8 cellular contexts compared by ENCODE assay signal in genomic region chr15:52180196-52180835, GRCh38. TPM values are rescaled to one million over a fixed set of nuclear protein-coding genes. Genes with fewer than 3 reads are reported as not detected.
DNase-seq lines count a peak whose midpoint lies in the region; ATAC-seq, FAIRE-seq and TF ChIP-seq lines count a peak whose summit lies in the region.

No MANE protein-coding gene starts in this region.

- peaks cover 12% of the 10 kb centered on the region for H3K79me2 ChIP-seq in keratinocyte (ENCODE audit: control insufficient read depth, insufficient read depth, low read length)

- dilution Hi-C loops in keratinocyte (cut with MboI; ENCODE audit: extremely low pct_ligation_motif_present, low sequenced_read_pairs): no loop called here

- no peaks in the 10 kb centered on the region for H3K27me3 ChIP-seq in ascending aorta
- H3K27me3 ChIP-seq in keratinocyte (ENCODE audit: control insufficient read depth, extremely low read depth, insufficient read depth, low read length): no peaks in the 10 kb centered on the region

- FAIRE-seq in keratinocyte (lab: Jason Lieb, UNC): no peak

- DNase-seq in NCI-H69 (lab: John Stamatoyannopoulos, UW) (peak; percentile 65), ascending aorta (ENCODE audit: low spot score in 2 of 2) (no peak), keratinocyte (ENCODE audit: low read depth, low spot score) (no peak), NCI-H2196 (lab: John Stamatoyannopoulos, UW; ENCODE audit: unreplicated experiment) (no peak), AG08396 (ENCODE audit: low spot score) (no peak)
- peak; percentile 12 for DNase-seq in stimulated activated CD8-positive, alpha-beta memory T cell treated with anti-CD3 and anti-CD28 coated beads, Interleukin-7, amount 100 ng/mL, for 24 hours (ENCODE audit: low read depth)

- H3K36me3 ChIP-seq in ascending aorta (no peaks in the 10 kb centered on the region), keratinocyte (ENCODE audit: control insufficient read depth in 2 of 2, extremely low read depth in 1 of 2, insufficient read depth in 2 of 2, low read length in 2 of 2) (no peaks in the 10 kb centered on the region)

- peak overlapping the region; percentile 80 for H3K9ac ChIP-seq in keratinocyte (ENCODE audit: control insufficient read depth, extremely low read depth, insufficient read depth, low read length)

- H3K27ac ChIP-seq in ascending aorta (peak overlapping the region; percentile 88 to 95), keratinocyte (ENCODE audit: control insufficient read depth, insufficient read depth, low read length) (peak overlapping the region; percentile 69)

- H4K20me1 ChIP-seq in keratinocyte (ENCODE audit: control insufficient read depth, extremely low read depth, insufficient read depth, low read length): no peaks in the 10 kb centered on the region

- H3K9me3 ChIP-seq in ascending aorta: no peaks in the 10 kb centered on the region
- H3K9me3 ChIP-seq in keratinocyte (ENCODE audit: control insufficient read depth, low read depth, low read length): no peaks in the 10 kb centered on the region

- TF ChIP-seq CTCF in ascending aorta (IDR thresholded peaks at IDR 0.05): no peak
- TF ChIP-seq CTCF in keratinocyte (optimal IDR thresholded peaks at IDR 0.05 in 1 of 3, IDR thresholded peaks at IDR 0.05 in 1 of 3, conservative IDR thresholded peaks at IDR 0.05 in 1 of 3; ENCODE audit: extremely low read depth in 1 of 3, insufficient read depth in 2 of 3, low read length in 3 of 3): no peak

- H3K4me1 ChIP-seq in ascending aorta: peaks cover 0 to 3% of the 10 kb centered on the region in 2 donors
- H3K4me1 ChIP-seq in keratinocyte (ENCODE audit: control insufficient read depth, extremely low read depth, insufficient read depth, low read length): peaks cover 11% of the 10 kb centered on the region

- H3K4me2 ChIP-seq in keratinocyte (ENCODE audit: control insufficient read depth, extremely low read depth, insufficient read depth, low read depth, low read length): peak overlapping the region; percentile 85

- no peaks in the 10 kb centered on the region for H3K9me1 ChIP-seq in keratinocyte (ENCODE audit: control insufficient read depth, extremely low read depth, insufficient read depth, low read length)

- intact Hi-C loops in ascending aorta (cut with DNase I): loop anchor here (5.0 to 10.0 kb wide), 2 partner anchors 72 to 504 kb away; no protein-coding TSS in a partner anchor

- H2AFZ ChIP-seq in keratinocyte (ENCODE audit: control insufficient read depth, low read length): peak overlapping the region; percentile 94

- ATAC-seq in GM18508 (IDR thresholded peaks at IDR 0.05; ENCODE audit: insufficient read depth, unreplicated experiment) (peak; percentile 27), HG02571 (IDR thresholded peaks at IDR 0.05; ENCODE audit: unreplicated experiment) (peak; percentile 27)

- H3K4me3 ChIP-seq in ascending aorta (peak overlapping the region; percentile 95 to 99), keratinocyte (ENCODE audit: control insufficient read depth in 2 of 3, extremely low read depth in 1 of 3, insufficient read depth in 2 of 3, low read depth in 1 of 3, low read length in 3 of 3) (peak overlapping the region; percentile 58 to 73 (median 68))

RNA-seq across cellular contexts. Expression of gene GNB5, which starts 10.9 kb away (rescaled TPM):
- total RNA-seq in ascending aorta: 8.8 TPM
- 23.7 to 30.8 TPM (median 25.8 TPM) in 3 replicates for polyA plus RNA-seq in keratinocyte
- polyA plus RNA-seq in keratinocyte (2011; ENCODE audit: low read depth): 14.3 TPM
- 29.8 and 30.4 TPM in 2 replicates for polyA plus RNA-seq in keratinocyte (2011; cell fraction: cytosol; rRNA removed)
- 23.2 and 24.9 TPM in 2 replicates for polyA plus RNA-seq in keratinocyte (2011; cell fraction: nucleus; rRNA removed)
- 14.5 and 28.4 TPM in 2 replicates for polyA plus RNA-seq in keratinocyte (2012; ENCODE audit: low replicate concordance)
- polyA minus RNA-seq in keratinocyte: 11.7 to 32.5 TPM (median 25.8 TPM) in 3 replicates
- polyA minus RNA-seq in keratinocyte (2011; cell fraction: cytosol; rRNA and poly(A)+ RNA removed): 27.4 TPM
- 13.1 and 21.9 TPM in 2 replicates for polyA minus RNA-seq in keratinocyte (2011; cell fraction: nucleus; rRNA and poly(A)+ RNA removed)

Comparison
In these comparisons a context has a peak if more than half of its experiments do, and no peak if none do; other contexts are left out.
1. DNase-seq: peak in NCI-H69 (single experiment) and stimulated activated CD8-positive, alpha-beta memory T cell treated with anti-CD3 and anti-CD28 coated beads, Interleukin-7, amount 100 ng/mL, for 24 hours (single experiment); none in ascending aorta (0 of 2), keratinocyte (single experiment), NCI-H2196 (single experiment) and AG08396 (single experiment).